ENCODE assay signal across 8 cellular contexts in the genomic region with DNA sequence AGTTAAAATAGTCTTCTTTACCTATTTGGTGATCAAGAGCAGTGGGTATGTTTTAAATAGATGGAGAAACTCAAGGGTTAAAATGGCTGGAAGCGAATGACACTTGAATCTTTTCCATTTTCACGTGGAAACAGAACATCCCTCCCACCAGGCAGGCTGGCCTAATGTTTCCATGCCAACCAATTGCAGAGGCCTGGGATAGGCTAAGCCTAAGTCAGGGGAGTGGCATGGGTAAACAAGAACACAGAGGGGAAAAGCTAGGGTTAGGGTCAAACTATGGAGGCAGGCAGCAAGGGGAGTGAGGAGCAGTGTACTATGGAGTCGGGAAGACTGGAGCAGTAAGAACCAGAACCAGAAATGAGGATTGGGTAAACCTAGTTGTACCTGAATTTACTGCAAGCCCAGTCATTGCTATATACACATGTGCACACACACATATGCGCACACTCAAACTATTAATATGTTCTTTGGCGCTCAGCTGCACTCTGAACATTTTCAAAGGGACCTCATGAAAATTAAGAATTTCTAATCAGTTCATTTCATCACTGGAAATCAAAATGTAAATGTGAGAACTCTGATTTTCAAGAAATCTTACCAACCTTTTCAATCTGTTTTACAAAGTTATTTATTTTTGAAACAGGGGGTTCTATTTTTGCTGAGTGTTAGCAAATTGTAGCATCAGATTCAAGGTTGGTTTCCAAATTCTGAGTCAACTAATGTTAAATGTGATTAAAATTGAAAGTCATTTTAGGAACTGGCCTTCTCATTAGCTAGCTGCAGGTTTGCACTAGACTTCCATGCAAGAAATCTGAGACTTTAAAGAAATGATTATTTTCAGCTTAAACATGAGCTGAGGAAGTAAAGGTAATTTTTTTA.
DNase-seq lines count a peak whose midpoint lies in the region; ATAC-seq and TF ChIP-seq lines count a peak whose summit lies in the region.

No MANE protein-coding gene starts in this region.

- H3K9me3 ChIP-seq in aorta (ENCODE audit: control insufficient read depth, low read length): peaks cover 2% of the 10 kb centered on the region

- intact Hi-C loops in aorta (cut with DNase I): no loop called here

- H3K4me1 ChIP-seq in aorta (ENCODE audit: control insufficient read depth in 1 of 2, insufficient read depth in 2 of 2, low read length in 2 of 2): no peaks in the 10 kb centered on the region

- H3K4me3 ChIP-seq in brain microvascular endothelial cell (ENCODE audit: low read depth, low read length): no peak overlapping the region
- no peak overlapping the region for H3K4me3 ChIP-seq in aorta (ENCODE audit: low read length in 2 of 2)

- peak; percentile 27 for DNase-seq in ELF-1 (ENCODE audit: low read depth, low spot score)
- peak; percentile 45 for DNase-seq in NCI-H2227 treated with DMSO at 0.1 percent for 48 hours (lab: John Stamatoyannopoulos, UW)
- no peak for DNase-seq in brain microvascular endothelial cell
- no peak for DNase-seq in COR-L47 (lab: John Stamatoyannopoulos, UW)
- no peak for DNase-seq in aorta
- no peak for DNase-seq in NOMO-1 treated with dmso at 0.1 percent for 144 hours (lab: John Stamatoyannopoulos, UW; ENCODE audit: unreplicated experiment)

- H3K27me3 ChIP-seq in brain microvascular endothelial cell (replicated peaks) (no peaks in the 10 kb centered on the region), aorta (ENCODE audit: control insufficient read depth in 1 of 2, insufficient read depth in 2 of 2, low read length in 1 of 2) (no peaks in the 10 kb centered on the region)

- no peaks in the 10 kb centered on the region for H3K36me3 ChIP-seq in brain microvascular endothelial cell (replicated peaks)
- no peaks in the 10 kb centered on the region for H3K36me3 ChIP-seq in aorta (ENCODE audit: control insufficient read depth in 1 of 2, insufficient read depth in 2 of 2, low read length in 1 of 2)

- in situ Hi-C loops in brain microvascular endothelial cell (cut with HindIII; ENCODE audit: low pct_ligation_motif_present, low sequenced_read_pairs): no loop called here

- H3K27ac ChIP-seq in brain microvascular endothelial cell: no peak overlapping the region
- no peak overlapping the region for H3K27ac ChIP-seq in aorta (ENCODE audit: low read depth in 1 of 2, low read length in 2 of 2)

- no peak for TF ChIP-seq CTCF in brain microvascular endothelial cell (IDR thresholded peaks at IDR 0.05; ENCODE audit: low read depth, low read length, missing control alignments)

- WGBS in aorta, 2 donors: 52% methylated on average over 5 of the region's 5 CpGs

- peak; percentile 69 for ATAC-seq in GM19372 (IDR thresholded peaks at IDR 0.05; ENCODE audit: low read depth, unreplicated experiment)
- peak; percentile 87 for ATAC-seq in HG02973 (IDR thresholded peaks at IDR 0.05; ENCODE audit: unreplicated experiment)
- ATAC-seq in aorta (ENCODE audit: low FRiP score): no peak

Comparison
In these comparisons a context has a peak if more than half of its experiments do, and no peak if none do; other contexts are left out.
1. DNase-seq: peak in ELF-1 (single experiment) and NCI-H2227 treated with DMSO at 0.1 percent for 48 hours (single experiment); none in brain microvascular endothelial cell (single experiment), COR-L47 (single experiment), aorta (0 of 2) and NOMO-1 treated with dmso at 0.1 percent for 144 hours (single experiment).